Comparison of ENCODE assay signal across 1 cellular context in the genomic region with DNA sequence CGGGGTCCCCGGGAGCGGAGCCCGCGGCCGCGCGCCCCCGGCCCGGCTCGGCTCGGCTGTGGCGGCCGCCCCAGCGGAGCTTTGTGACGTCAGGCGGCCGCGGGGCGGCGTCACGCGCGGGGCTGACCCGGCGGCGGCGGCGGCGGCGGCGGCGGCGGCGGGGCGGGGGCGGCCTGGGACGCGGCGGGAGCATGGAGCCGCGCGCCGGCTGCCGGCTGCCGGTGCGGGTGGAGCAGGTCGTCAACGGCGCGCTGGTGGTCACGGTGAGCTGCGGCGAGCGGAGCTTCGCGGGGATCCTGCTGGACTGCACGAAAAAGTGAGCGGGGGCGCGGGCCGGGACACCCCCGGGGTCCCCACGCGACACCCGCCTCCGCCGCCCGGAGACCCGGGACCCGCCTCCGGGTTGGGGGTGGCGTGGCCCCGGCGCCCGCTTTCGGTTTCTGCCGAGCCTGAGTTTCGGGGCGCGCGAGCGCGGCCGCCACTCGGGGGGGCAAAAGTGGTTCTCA.
TF ChIP-seq lines count a peak whose summit lies in the region.

A gene (plus strand): TSS at position 165 of the 506 bp plus-strand sequence. CDS start 27 bp downstream, at position 192.

TF ChIP-seq in HepG2, 621 proteins besides CTCF, POLR2A, EP300 and RAD21 (continued from another document):
- TF ChIP-seq KDM2A (CRISPR knock-in tag; IDR thresholded peaks at IDR 0.05; ENCODE audit: borderline replicate concordance, low read depth), result no peak
- no peak for TF ChIP-seq ZNF746 (CRISPR knock-in tag; IDR thresholded peaks at IDR 0.05)
- TF ChIP-seq ZBTB3 (CRISPR knock-in tag; IDR thresholded peaks at IDR 0.05; ENCODE audit: borderline replicate concordance, low read depth), result no peak
- TF ChIP-seq TBX2 (CRISPR knock-in tag; IDR thresholded peaks at IDR 0.05; ENCODE audit: borderline replicate concordance), result 0 out of 2 replicates have a peak, but pooled peaks have one; percentile 19
- no peak for TF ChIP-seq KMT2B (CRISPR knock-in tag; IDR thresholded peaks at IDR 0.05)
- no peak for TF ChIP-seq HNRNPUL1 (IDR thresholded peaks at IDR 0.05; ENCODE audit: low read depth, low read length)
- no peak for TF ChIP-seq ZNF530 (CRISPR knock-in tag; IDR thresholded peaks at IDR 0.05; ENCODE audit: low read depth)
- TF ChIP-seq, protein P1, sequence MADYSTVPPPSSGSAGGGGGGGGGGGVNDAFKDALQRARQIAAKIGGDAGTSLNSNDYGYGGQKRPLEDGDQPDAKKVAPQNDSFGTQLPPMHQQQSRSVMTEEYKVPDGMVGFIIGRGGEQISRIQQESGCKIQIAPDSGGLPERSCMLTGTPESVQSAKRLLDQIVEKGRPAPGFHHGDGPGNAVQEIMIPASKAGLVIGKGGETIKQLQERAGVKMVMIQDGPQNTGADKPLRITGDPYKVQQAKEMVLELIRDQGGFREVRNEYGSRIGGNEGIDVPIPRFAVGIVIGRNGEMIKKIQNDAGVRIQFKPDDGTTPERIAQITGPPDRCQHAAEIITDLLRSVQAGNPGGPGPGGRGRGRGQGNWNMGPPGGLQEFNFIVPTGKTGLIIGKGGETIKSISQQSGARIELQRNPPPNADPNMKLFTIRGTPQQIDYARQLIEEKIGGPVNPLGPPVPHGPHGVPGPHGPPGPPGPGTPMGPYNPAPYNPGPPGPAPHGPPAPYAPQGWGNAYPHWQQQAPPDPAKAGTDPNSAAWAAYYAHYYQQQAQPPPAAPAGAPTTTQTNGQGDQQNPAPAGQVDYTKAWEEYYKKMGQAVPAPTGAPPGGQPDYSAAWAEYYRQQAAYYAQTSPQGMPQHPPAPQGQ (CRISPR knock-in tag; IDR thresholded peaks at IDR 0.05; ENCODE audit: borderline replicate concordance), result no peak
- no peak for TF ChIP-seq SNAPC2 (CRISPR knock-in tag; IDR thresholded peaks at IDR 0.05)
